ENCODE assay signal across 1 cellular context in genomic region chr5:142686968-142687367, GRCh38.
TF ChIP-seq lines count a peak whose summit lies in the region.

No MANE protein-coding gene starts in this region.

TF ChIP-seq in WTC11, 78 proteins besides CTCF, POLR2A, EP300 and RAD21 (continued from another document):
- TF ChIP-seq ARID4B (CRISPR knock-in tag; IDR thresholded peaks at IDR 0.05; ENCODE audit: borderline replicate concordance) = no peak
- TF ChIP-seq IRF2 (CRISPR knock-in tag; IDR thresholded peaks at IDR 0.05; ENCODE audit: borderline replicate concordance, low read depth) = no peak
- no peak for TF ChIP-seq NFATC4 (CRISPR knock-in tag; IDR thresholded peaks at IDR 0.05)
- TF ChIP-seq E2F1 (CRISPR knock-in tag; IDR thresholded peaks at IDR 0.05) = no peak
